Comparison of ENCODE assay signal across 25 cellular contexts in the genomic region with DNA sequence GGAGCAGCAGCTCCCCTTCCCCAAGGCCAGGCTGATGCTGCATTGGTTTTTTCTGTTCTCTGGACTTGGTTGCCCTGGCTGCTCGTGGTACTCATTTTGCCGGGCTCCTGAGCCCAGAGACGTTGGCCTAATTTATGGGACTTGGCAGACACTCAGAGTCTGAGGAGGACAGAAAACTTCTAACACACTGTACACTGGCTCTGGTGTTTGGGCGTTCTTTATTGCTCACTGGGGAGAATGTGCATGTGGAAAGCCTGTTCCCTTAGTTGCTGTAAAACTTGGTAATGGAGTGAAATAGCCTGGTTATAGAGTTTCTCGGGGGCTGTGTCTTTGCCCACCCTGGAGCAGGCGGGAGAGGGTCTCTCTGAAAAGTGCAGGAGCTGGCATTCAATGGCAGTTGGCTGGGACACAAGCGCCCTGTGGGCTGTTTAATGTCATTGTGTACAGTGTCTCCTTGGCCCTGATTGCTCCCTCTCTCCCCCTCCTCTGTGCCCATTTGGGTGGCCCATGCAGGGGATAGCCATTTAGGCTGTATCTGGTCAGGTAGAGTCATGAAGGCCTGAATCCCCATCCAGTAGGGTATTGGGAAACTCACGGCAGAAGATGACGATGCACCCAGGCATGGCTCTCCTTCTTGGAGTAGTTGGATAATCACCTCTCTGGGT.
DNase-seq lines count a peak whose midpoint lies in the region; ATAC-seq and TF ChIP-seq lines count a peak whose summit lies in the region.
"Had no signal": no experiment of that assay in that cellular context is flagged by ENCODE, and none has a peak within 500 bp of the region (broad histone marks: within the 10 kb centered on the region; RNA-seq: fewer than 3 reads in every experiment).

No MANE protein-coding gene starts in this region.

- ATAC-seq in Right ventricle myocardium superior (ENCODE audit: poor library complexity) = no peak
- ATAC-seq in HG03139 (IDR thresholded peaks at IDR 0.05; ENCODE audit: unreplicated experiment) = no peak
- ATAC-seq in HG03025 (IDR thresholded peaks at IDR 0.05; ENCODE audit: low FRiP score, unreplicated experiment) = no peak

- intact Hi-C loops in Right ventricle myocardium superior (cut with DNase I) (no loop called here), prostate gland (cut with DNase I) (no loop called here)

- H3K27me3 ChIP-seq in right atrium auricular region = no peaks in the 10 kb centered on the region
- H3K27me3 ChIP-seq in prostate gland (replicated peaks; ENCODE audit: insufficient read depth) = no peaks in the 10 kb centered on the region

- 42% methylated on average over 9 of the region's 9 CpGs for WGBS in prostate gland

- H3K27ac ChIP-seq in right atrium auricular region (no peak overlapping the region), prostate gland (no peak overlapping the region)
- H3K27ac ChIP-seq: C4-2B, KMS-11, PC-9, SK-N-MC had no signal

- no peak for TF ChIP-seq CTCF in right atrium auricular region (IDR thresholded peaks at IDR 0.05)
- no peak for TF ChIP-seq CTCF in fibroblast of the aortic adventitia (IDR thresholded peaks at IDR 0.05; ENCODE audit: insufficient read depth, low read length)
- TF ChIP-seq CTCF in prostate gland (IDR thresholded peaks at IDR 0.05) = no peak

- no peak overlapping the region for H3K4me3 ChIP-seq in right atrium auricular region
- H3K4me3 ChIP-seq in fibroblast of the aortic adventitia (ENCODE audit: low read depth, low read length) = no peak overlapping the region
- H3K4me3 ChIP-seq in prostate gland = no peak overlapping the region
- H3K4me3 ChIP-seq: HAP-1, PC-9, SK-N-MC had no signal

- H3K4me1 ChIP-seq in right atrium auricular region = no peaks in the 10 kb centered on the region
- H3K4me1 ChIP-seq in prostate gland (replicated peaks) = no peaks in the 10 kb centered on the region
- H3K4me1 ChIP-seq: HAP-1 had no signal

- DNase-seq in right atrium auricular region (ENCODE audit: low spot score) (peak; percentile 40), Right ventricle myocardium superior (no peak), fibroblast of the aortic adventitia (ENCODE audit: low read depth) (peak; percentile 19), prostate gland (ENCODE audit: low spot score) (peak; percentile 53), NCI-H82 (lab: John Stamatoyannopoulos, UW) (no peak), NCI-H1930 (lab: John Stamatoyannopoulos, UW) (no peak)
- DNase-seq: CD8-positive, alpha-beta memory T cell; DMS53; EL; GF-D8; IMR-90; NCI-H1092 treated with DMSO at 0.1 percent for 48 hours; NCI-H1436 treated with DMSO at 0.1 percent for 48 hours; NCI-H2029; NCI-H2227 treated with DMSO at 0.1 percent for 48 hours; NCI-H510A; PC-9; RPMI8226; SHP77 treated with DMSO at 0.1 percent for 48 hours had no signal

- no peaks in the 10 kb centered on the region for H3K36me3 ChIP-seq in right atrium auricular region
- no peaks in the 10 kb centered on the region for H3K36me3 ChIP-seq in prostate gland
- H3K36me3 ChIP-seq: HAP-1 had no signal

- no peak for TF ChIP-seq POLR2A in prostate gland (IDR thresholded peaks at IDR 0.05)

- H3K9me3 ChIP-seq in right atrium auricular region (no peaks in the 10 kb centered on the region), prostate gland (no peaks in the 10 kb centered on the region)
- H3K9me3 ChIP-seq: HAP-1 had no signal

Comparison
In these comparisons a context has a peak if more than half of its experiments do, and no peak if none do; other contexts are left out.
1. DNase-seq: peak in right atrium auricular region (single experiment), fibroblast of the aortic adventitia (single experiment) and prostate gland (single experiment); none in Right ventricle myocardium superior (single experiment), NCI-H82 (single experiment) and NCI-H1930 (0 of 2).